3 cellular contexts compared by ENCODE assay signal in genomic region chr1:171793656-171794055, GRCh38.
TF ChIP-seq lines count a peak whose summit lies in the region.

No MANE protein-coding gene starts in this region.

TF ChIP-seq in SK-N-SH, 30 proteins besides CTCF, POLR2A, EP300 and RAD21:
- TF ChIP-seq ZBTB33 (IDR thresholded peaks at IDR 0.05; ENCODE audit: borderline replicate concordance, low read depth) (no peak), MAX (IDR thresholded peaks at IDR 0.05; ENCODE audit: low read depth) (no peak), IRF3 (IDR thresholded peaks at IDR 0.05; ENCODE audit: low read depth, low read length) (no peak), SMC3 (IDR thresholded peaks at IDR 0.05; ENCODE audit: low read depth, low read length) (no peak)

TF ChIP-seq in SK-N-SH treated with all-trans-retinoic acid at 6 μM for 48 hours, 23 proteins besides CTCF, POLR2A, EP300 and RAD21:
- TF ChIP-seq RARB (CRISPR knock-in tag; IDR thresholded peaks at IDR 0.05) = no peak
- no peak for TF ChIP-seq ZFP30 (CRISPR knock-in tag; IDR thresholded peaks at IDR 0.05)
- no peak for TF ChIP-seq ZC3H10 (CRISPR knock-in tag; IDR thresholded peaks at IDR 0.05)
- no peak for TF ChIP-seq GLIS3 (CRISPR knock-in tag; IDR thresholded peaks at IDR 0.05)
- no peak for TF ChIP-seq TSHZ2 (CRISPR knock-in tag; IDR thresholded peaks at IDR 0.05)
- no peak for TF ChIP-seq ZFP3 (CRISPR knock-in tag; IDR thresholded peaks at IDR 0.05)
- TF ChIP-seq ESRRG (CRISPR knock-in tag; IDR thresholded peaks at IDR 0.05) = no peak
- no peak for TF ChIP-seq SNAI2 (CRISPR knock-in tag; IDR thresholded peaks at IDR 0.05)
- no peak for TF ChIP-seq TCF4 (CRISPR knock-in tag; IDR thresholded peaks at IDR 0.05; ENCODE audit: borderline replicate concordance)
- TF ChIP-seq ISL1 (CRISPR knock-in tag; IDR thresholded peaks at IDR 0.05) = no peak
- no peak for TF ChIP-seq OSR1 (CRISPR knock-in tag; IDR thresholded peaks at IDR 0.05)
- no peak for TF ChIP-seq CSRNP3 (CRISPR knock-in tag; IDR thresholded peaks at IDR 0.05)
- TF ChIP-seq BACH2 (CRISPR knock-in tag; IDR thresholded peaks at IDR 0.05; ENCODE audit: borderline replicate concordance) = no peak
- TF ChIP-seq TOX (CRISPR knock-in tag; IDR thresholded peaks at IDR 0.05; ENCODE audit: borderline replicate concordance) = no peak
- no peak for TF ChIP-seq CSDC2 (CRISPR knock-in tag; IDR thresholded peaks at IDR 0.05)
- TF ChIP-seq POU6F1 (CRISPR knock-in tag; IDR thresholded peaks at IDR 0.05; ENCODE audit: borderline replicate concordance, low read depth) = no peak
- no peak for TF ChIP-seq ZNF8 (CRISPR knock-in tag; IDR thresholded peaks at IDR 0.05)
- no peak for TF ChIP-seq PATZ1 (CRISPR knock-in tag; IDR thresholded peaks at IDR 0.05; ENCODE audit: borderline replicate concordance)
TF ChIP-seq in SK-N-SH treated with all-trans-retinoic acid at 6 μM for 48 hours: peak in this region for 0.

TF ChIP-seq in IMR-90, 13 proteins besides CTCF, POLR2A, EP300 and RAD21:
- TF ChIP-seq MAFK (IDR thresholded peaks at IDR 0.05; ENCODE audit: low read depth, low read length) (peak; percentile 77), MAZ (IDR thresholded peaks at IDR 0.05; ENCODE audit: borderline replicate concordance, low read depth, low read length) (no peak)
